Comparison of ENCODE assay signal across 21 cellular contexts in genomic region chr18:48215876-48216638, GRCh38.
DNase-seq lines count a peak whose midpoint lies in the region; ATAC-seq and TF ChIP-seq lines count a peak whose summit lies in the region.
"Had no signal": no experiment of that assay in that cellular context is flagged by ENCODE, and none has a peak within 500 bp of the region (broad histone marks: within the 10 kb centered on the region; RNA-seq: fewer than 3 reads in every experiment).

No MANE protein-coding gene starts in this region.

- H3K79me2 ChIP-seq in mammary epithelial cell (ENCODE audit: insufficient read depth, low read length), result no peaks in the 10 kb centered on the region
- H3K79me2 ChIP-seq in PC-3 (ENCODE audit: low read length), result no peaks in the 10 kb centered on the region

- H3K9ac ChIP-seq in mammary epithelial cell (ENCODE audit: insufficient read depth, low read length) (no peak overlapping the region), PC-3 (ENCODE audit: low read length) (no peak overlapping the region)

- no peak for TF ChIP-seq CTCF in breast epithelium (IDR thresholded peaks at IDR 0.05)
- TF ChIP-seq CTCF in mammary epithelial cell (conservative IDR thresholded peaks at IDR 0.05 in 1 of 2, IDR thresholded peaks at IDR 0.05 in 1 of 2; ENCODE audit: extremely low read depth in 1 of 2, insufficient read depth in 1 of 2, low read depth in 1 of 2, low read length in 2 of 2), result no peak
- no peak for TF ChIP-seq CTCF in PC-3 (conservative IDR thresholded peaks at IDR 0.05; ENCODE audit: low read depth, low read length)
- TF ChIP-seq CTCF in upper lobe of right lung (IDR thresholded peaks at IDR 0.05), result no peak
- TF ChIP-seq CTCF in Calu3 (IDR thresholded peaks at IDR 0.05; ENCODE audit: unreplicated experiment), result no peak

- in situ Hi-C loops in mammary epithelial cell (cut with MboI; ENCODE audit: low sequenced_read_pairs in 2 of 2), result loop anchor here in 1 of 2 donors (10.0 kb wide), 1 partner anchor 171 kb away; no protein-coding TSS in a partner anchor

- POLR2A ChIA-PET in PC-3 (lab: Charles Lee; ENCODE audit: unreplicated experiment), result interaction anchor here (0.6 kb wide), 1 partner anchor 1668 kb away, joined by 3 read pairs; no protein-coding TSS in a partner anchor

- H3K4me3 ChIP-seq in breast epithelium (no peak overlapping the region), mammary epithelial cell (replicated peaks in 1 of 3; ENCODE audit: insufficient read depth in 1 of 3, low read depth in 2 of 3, low read length in 3 of 3) (no peak overlapping the region), PC-3 (ENCODE audit: low read length) (no peak overlapping the region), upper lobe of right lung (no peak overlapping the region)
- H3K4me3 ChIP-seq: A549 had no signal

- no peak overlapping the region for H3K4me2 ChIP-seq in mammary epithelial cell (ENCODE audit: insufficient read depth, low read depth, low read length)
- H3K4me2 ChIP-seq in PC-3 (ENCODE audit: low read length), result no peak overlapping the region
- H3K4me2 ChIP-seq: A549 had no signal

- H2AFZ ChIP-seq in mammary epithelial cell (ENCODE audit: low read depth, low read length) (no peak overlapping the region), PC-3 (ENCODE audit: low read length) (no peak overlapping the region)

- H4K20me1 ChIP-seq in mammary epithelial cell (ENCODE audit: insufficient read depth, low read length) (no peaks in the 10 kb centered on the region), PC-3 (ENCODE audit: low read length) (no peaks in the 10 kb centered on the region)

- intact Hi-C loops in breast epithelium (cut with DNase I; ENCODE audit: low total_unique reads) (no loop called here), mammary epithelial cell (cut with micrococcal nuclease) (no loop called here), PC-3 (cut with micrococcal nuclease) (no loop called here), upper lobe of right lung (cut with DNase I) (no loop called here), Calu3 (cut with micrococcal nuclease; ENCODE audit: unreplicated experiment) (no loop called here)

- no peaks in the 10 kb centered on the region for H3K9me2 ChIP-seq in PC-3 (replicated peaks; ENCODE audit: low read length)

- H3K27me3 ChIP-seq in breast epithelium (no peaks in the 10 kb centered on the region), mammary epithelial cell (ENCODE audit: insufficient read depth, low read length) (no peaks in the 10 kb centered on the region), PC-3 (ENCODE audit: low read length) (no peaks in the 10 kb centered on the region), upper lobe of right lung (no peaks in the 10 kb centered on the region)

- H3K36me3 ChIP-seq in breast epithelium (no peaks in the 10 kb centered on the region), mammary epithelial cell (ENCODE audit: insufficient read depth, low read length) (no peaks in the 10 kb centered on the region), PC-3 (ENCODE audit: low read depth, low read length) (no peaks in the 10 kb centered on the region), upper lobe of right lung (no peaks in the 10 kb centered on the region)

- no peak for ATAC-seq in PC-3
- peak; percentile 15 for ATAC-seq in upper lobe of right lung
- ATAC-seq: A549; activated CD4-positive, CD25-positive, alpha-beta regulatory T cell treated with anti-CD3 and anti-CD28 coated beads, Interleukin-2, amount 50 U/mL, for 24 hours; naive thymus-derived CD8-positive, alpha-beta T cell; SK-N-SH treated with all-trans-retinoic acid at 6 μM for 48 hours; stimulated activated effector memory CD8-positive, alpha-beta T cell treated with anti-CD3 and anti-CD28 coated beads, Interleukin-12 subunit alpha, Interleukin-12 subunit beta, amount 100 ng/mL, for 72 hours; T-helper 17 cell had no signal

- H3K36me3 Mint-ChIP-seq in Calu3 (ENCODE audit: insufficient read depth, unreplicated experiment) (no peaks in the 10 kb centered on the region), immature natural killer cell (no peaks in the 10 kb centered on the region)
- H3K36me3 Mint-ChIP-seq: CD4-positive, CD25-positive, alpha-beta regulatory T cell; naive thymus-derived CD8-positive, alpha-beta T cell; stimulated activated effector memory CD8-positive, alpha-beta T cell treated with anti-CD3 and anti-CD28 coated beads, Interleukin-12 subunit alpha, Interleukin-12 subunit beta, amount 100 ng/mL, for 72 hours had no signal

- H3K27me3 Mint-ChIP-seq in Calu3 (ENCODE audit: unreplicated experiment) (peaks cover 77% of the 10 kb centered on the region), immature natural killer cell (ENCODE audit: low read depth in 3 of 3) (peaks cover 1 to 5% (median 2%) of the 10 kb centered on the region in 3 donors)

- peak overlapping the region; percentile 8 to 32 for H3K27ac ChIP-seq in breast epithelium
- no peak overlapping the region for H3K27ac ChIP-seq in mammary epithelial cell (ENCODE audit: insufficient read depth, low read depth, low read length)
- no peak overlapping the region for H3K27ac ChIP-seq in PC-3 (ENCODE audit: low read length)
- no peak overlapping the region for H3K27ac ChIP-seq in upper lobe of right lung
- H3K27ac ChIP-seq: A549 had no signal

- dilution Hi-C loops in mammary epithelial cell (cut with HindIII; ENCODE audit: low sequenced_read_pairs), result no loop called here

- DNase-seq in breast epithelium (ENCODE audit: low spot score in 2 of 2) (no peak), mammary epithelial cell (no peak), PC-3 (peak; percentile 45), midbrain (lab: John Stamatoyannopoulos, UW) (peak; percentile 31), upper lobe of right lung (no peak), Calu3 (no peak), NCI-H1436 (lab: John Stamatoyannopoulos, UW) (no peak), immature natural killer cell (no peak)
- DNase-seq: activated CD4-positive, alpha-beta T cell treated with anti-CD3 and anti-CD28 coated beads, Interleukin-2, amount 50 U/mL, for 48 hours; activated T-cell treated with anti-CD3 and anti-CD28 coated beads, Interleukin-2, amount 50 U/mL, for 48 hours; CD4-positive, CD25-positive, alpha-beta regulatory T cell; central memory CD4-positive, alpha-beta T cell; glutamatergic neuron; H7; naive thymus-derived CD8-positive, alpha-beta T cell; OCI-M1; T-helper 17 cell had no signal

- BruUV-seq in mammary epithelial cell (replicated peaks; lab: Mats Ljungman, UMichigan) (no TSS peak), PC-3 (replicated peaks; lab: Mats Ljungman, UMichigan) (no TSS peak), Calu3 (replicated peaks; lab: Mats Ljungman, UMichigan) (no TSS peak)

- H3K9me3 Mint-ChIP-seq in Calu3 (ENCODE audit: low read depth, unreplicated experiment) (no peaks in the 10 kb centered on the region), immature natural killer cell (no peaks in the 10 kb centered on the region)
- H3K9me3 Mint-ChIP-seq: stimulated activated effector memory CD8-positive, alpha-beta T cell treated with anti-CD3 and anti-CD28 coated beads, Interleukin-12 subunit alpha, Interleukin-12 subunit beta, amount 100 ng/mL, for 72 hours had no signal

- H3K4me1 Mint-ChIP-seq in Calu3 (ENCODE audit: low read depth, unreplicated experiment) (no peaks in the 10 kb centered on the region), immature natural killer cell (no peaks in the 10 kb centered on the region)
- H3K4me1 Mint-ChIP-seq: CD4-positive, CD25-positive, alpha-beta regulatory T cell; stimulated activated effector memory CD8-positive, alpha-beta T cell treated with anti-CD3 and anti-CD28 coated beads, Interleukin-12 subunit alpha, Interleukin-12 subunit beta, amount 100 ng/mL, for 72 hours had no signal

- no peak for TF ChIP-seq POLR2A in breast epithelium (IDR thresholded peaks at IDR 0.05)

- no peaks in the 10 kb centered on the region for H3F3A ChIP-seq in PC-3 (ENCODE audit: low read length, unreplicated experiment)

- no peaks in the 10 kb centered on the region for H3K4me1 ChIP-seq in breast epithelium
- peaks cover 11% of the 10 kb centered on the region for H3K4me1 ChIP-seq in mammary epithelial cell (ENCODE audit: insufficient read depth, low read length)
- H3K4me1 ChIP-seq in PC-3 (ENCODE audit: insufficient read depth, low read length), result peaks cover 4% of the 10 kb centered on the region; the same call in 1 of the 2 replicates
- no peaks in the 10 kb centered on the region for H3K4me1 ChIP-seq in upper lobe of right lung
- H3K4me1 ChIP-seq: A549 had no signal

- H3K4me3 Mint-ChIP-seq in Calu3 (ENCODE audit: low read depth, unreplicated experiment) (no peak overlapping the region), immature natural killer cell (no peak overlapping the region)
- H3K4me3 Mint-ChIP-seq: CD4-positive, CD25-positive, alpha-beta regulatory T cell; naive thymus-derived CD8-positive, alpha-beta T cell; stimulated activated effector memory CD8-positive, alpha-beta T cell treated with anti-CD3 and anti-CD28 coated beads, Interleukin-12 subunit alpha, Interleukin-12 subunit beta, amount 100 ng/mL, for 72 hours; T-helper 17 cell had no signal

- CTCF ChIA-PET in mammary epithelial cell (lab: Charles Lee; ENCODE audit: low non-redundant PET), result no interaction called here
- CTCF ChIA-PET in PC-3 (lab: Charles Lee), result no interaction called here
- CTCF ChIA-PET in Calu3 (lab: Charles Lee), result no interaction called here

- WGBS in mammary epithelial cell (ENCODE audit: low coverage, missing lambda C conversion rate), result 67% methylated on average over 8 of the region's 9 CpGs

- H3K9me3 ChIP-seq in breast epithelium, result no peaks in the 10 kb centered on the region
- H3K9me3 ChIP-seq in mammary epithelial cell (replicated peaks; ENCODE audit: insufficient read depth, low read length), result no peaks in the 10 kb centered on the region
- H3K9me3 ChIP-seq in PC-3 (ENCODE audit: low read length), result no peaks in the 10 kb centered on the region
- H3K9me3 ChIP-seq in upper lobe of right lung, result no peaks in the 10 kb centered on the region
- H3K9me3 ChIP-seq: A549 had no signal

- no peak overlapping the region for H3K27ac Mint-ChIP-seq in Calu3 (ENCODE audit: unreplicated experiment)
- H3K27ac Mint-ChIP-seq in immature natural killer cell, result no peak overlapping the region
- H3K27ac Mint-ChIP-seq: CD4-positive, CD25-positive, alpha-beta regulatory T cell; naive thymus-derived CD8-positive, alpha-beta T cell; stimulated activated effector memory CD8-positive, alpha-beta T cell treated with anti-CD3 and anti-CD28 coated beads, Interleukin-12 subunit alpha, Interleukin-12 subunit beta, amount 100 ng/mL, for 72 hours; T-helper 17 cell had no signal

Comparison
In these comparisons a context has a peak if more than half of its experiments do, and no peak if none do; other contexts are left out.
1. H3K27ac ChIP-seq: peak in breast epithelium (2 of 2); none in mammary epithelial cell (single experiment), PC-3 (single experiment) and upper lobe of right lung (single experiment).
2. DNase-seq: peak in PC-3 (single experiment) and midbrain (single experiment); none in breast epithelium (0 of 2), mammary epithelial cell (single experiment), upper lobe of right lung (single experiment), Calu3 (single experiment), NCI-H1436 (single experiment) and immature natural killer cell (0 of 3).